Comparison of ENCODE assay signal across 1 cellular context in the genomic region with DNA sequence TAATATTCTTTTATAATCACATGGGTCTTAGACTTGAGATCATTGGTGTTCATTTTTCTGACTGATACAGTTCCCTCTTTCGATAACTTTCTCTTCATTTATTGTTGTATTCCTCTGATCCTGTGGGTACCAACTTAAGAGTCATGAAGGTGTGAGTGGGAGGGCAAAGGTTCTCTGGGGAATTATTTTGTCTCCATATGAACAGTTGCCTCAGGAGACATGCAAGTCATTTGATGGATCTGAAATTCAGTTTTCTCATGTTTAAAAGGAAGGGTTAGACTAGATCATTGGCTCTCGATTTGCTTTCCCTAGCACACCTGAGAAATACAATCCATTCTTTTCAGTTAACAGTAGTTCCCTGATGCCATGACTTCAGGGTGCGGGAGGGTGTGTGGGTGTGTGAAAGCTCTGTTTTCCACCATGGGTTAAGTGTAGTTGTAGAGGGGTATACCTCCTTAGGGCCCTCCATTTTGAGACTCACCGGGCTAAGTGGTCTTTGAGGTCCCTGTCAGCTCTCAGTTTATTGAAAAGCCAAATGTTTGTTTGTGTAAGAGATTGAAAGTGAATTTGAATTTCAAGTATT.
TF ChIP-seq lines count a peak whose summit lies in the region.

No MANE protein-coding gene starts in this region.

TF ChIP-seq in HepG2, 621 proteins besides CTCF, POLR2A, EP300 and RAD21:
- TF ChIP-seq BORCS8-MEF2B (CRISPR knock-in tag; IDR thresholded peaks at IDR 0.05) = no peak
- TF ChIP-seq STAT5B (CRISPR knock-in tag; IDR thresholded peaks at IDR 0.05) = no peak
- TF ChIP-seq, protein P1, sequence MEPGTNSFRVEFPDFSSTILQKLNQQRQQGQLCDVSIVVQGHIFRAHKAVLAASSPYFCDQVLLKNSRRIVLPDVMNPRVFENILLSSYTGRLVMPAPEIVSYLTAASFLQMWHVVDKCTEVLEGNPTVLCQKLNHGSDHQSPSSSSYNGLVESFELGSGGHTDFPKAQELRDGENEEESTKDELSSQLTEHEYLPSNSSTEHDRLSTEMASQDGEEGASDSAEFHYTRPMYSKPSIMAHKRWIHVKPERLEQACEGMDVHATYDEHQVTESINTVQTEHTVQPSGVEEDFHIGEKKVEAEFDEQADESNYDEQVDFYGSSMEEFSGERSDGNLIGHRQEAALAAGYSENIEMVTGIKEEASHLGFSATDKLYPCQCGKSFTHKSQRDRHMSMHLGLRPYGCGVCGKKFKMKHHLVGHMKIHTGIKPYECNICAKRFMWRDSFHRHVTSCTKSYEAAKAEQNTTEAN (CRISPR knock-in tag; conservative IDR thresholded peaks at IDR 0.05) = no peak
- no peak for TF ChIP-seq ZNF569 (CRISPR knock-in tag; IDR thresholded peaks at IDR 0.05; ENCODE audit: borderline replicate concordance)
- TF ChIP-seq, protein P2, sequence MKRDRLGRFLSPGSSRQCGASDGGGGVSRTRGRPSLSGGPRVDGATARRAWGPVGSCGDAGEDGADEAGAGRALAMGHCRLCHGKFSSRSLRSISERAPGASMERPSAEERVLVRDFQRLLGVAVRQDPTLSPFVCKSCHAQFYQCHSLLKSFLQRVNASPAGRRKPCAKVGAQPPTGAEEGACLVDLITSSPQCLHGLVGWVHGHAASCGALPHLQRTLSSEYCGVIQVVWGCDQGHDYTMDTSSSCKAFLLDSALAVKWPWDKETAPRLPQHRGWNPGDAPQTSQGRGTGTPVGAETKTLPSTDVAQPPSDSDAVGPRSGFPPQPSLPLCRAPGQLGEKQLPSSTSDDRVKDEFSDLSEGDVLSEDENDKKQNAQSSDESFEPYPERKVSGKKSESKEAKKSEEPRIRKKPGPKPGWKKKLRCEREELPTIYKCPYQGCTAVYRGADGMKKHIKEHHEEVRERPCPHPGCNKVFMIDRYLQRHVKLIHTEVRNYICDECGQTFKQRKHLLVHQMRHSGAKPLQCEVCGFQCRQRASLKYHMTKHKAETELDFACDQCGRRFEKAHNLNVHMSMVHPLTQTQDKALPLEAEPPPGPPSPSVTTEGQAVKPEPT (CRISPR knock-in tag; IDR thresholded peaks at IDR 0.05; ENCODE audit: low read depth) = no peak
- TF ChIP-seq ZSCAN20 (CRISPR knock-in tag; IDR thresholded peaks at IDR 0.05; ENCODE audit: borderline replicate concordance) = no peak
- TF ChIP-seq MIER2 (CRISPR knock-in tag; IDR thresholded peaks at IDR 0.05) = no peak
- no peak for TF ChIP-seq ZEB1 (IDR thresholded peaks at IDR 0.05; ENCODE audit: insufficient replicate concordance, low read depth)
